ENCODE assay signal across 21 cellular contexts in genomic region chr12:65487679-65488078, GRCh38.
DNase-seq lines count a peak whose midpoint lies in the region; FAIRE-seq and TF ChIP-seq lines count a peak whose summit lies in the region.
"Had no signal": no experiment of that assay in that cellular context is flagged by ENCODE, and none has a peak within 500 bp of the region (broad histone marks: within the 10 kb centered on the region; RNA-seq: fewer than 3 reads in every experiment).

No MANE protein-coding gene starts in this region.

- TF ChIP-seq CTCF in epithelial cell of esophagus (IDR thresholded peaks at IDR 0.05; ENCODE audit: insufficient read depth, low read depth, low read length, missing control alignments) = no peak

- H3K4me3 ChIP-seq in epithelial cell of esophagus (ENCODE audit: low read length) = no peak overlapping the region

- FAIRE-seq in urothelium cell line (lab: Jason Lieb, UNC) = no peak

- DNase-seq in DMS53 (lab: John Stamatoyannopoulos, UW) (peak; percentile 25), DMS53 treated with DMSO at 0.1 percent for 48 hours (lab: John Stamatoyannopoulos, UW; ENCODE audit: unreplicated experiment) (no peak), LoVo (ENCODE audit: low spot score) (peak; percentile 39), epithelial cell of esophagus (ENCODE audit: low read depth) (peak; percentile 6), urothelium cell line (ENCODE audit: low spot score) (peak; percentile 26), DMS 273 treated with DMSO at 0.1 percent for 48 hours (lab: John Stamatoyannopoulos, UW) (no peak), NCI-H2107 treated with DMSO at 0.1 percent for 48 hours (lab: John Stamatoyannopoulos, UW; ENCODE audit: unreplicated experiment) (no peak), NCI-H1930 (lab: John Stamatoyannopoulos, UW) (no peak)
- DNase-seq: AML-193; C1 segment of cervical spinal cord; CD8-positive, alpha-beta T cell; DMS79; H9; KBM-7; NCI-H1105; NCI-H146; NCI-H2029 treated with DMSO at 0.1 percent for 48 hours; NCI-H2171 treated with DMSO at 0.1 percent for 48 hours; NCI-H446; NCI-H526; Right ventricle myocardium superior had no signal

Comparison
In these comparisons a context has a peak if more than half of its experiments do, and no peak if none do; other contexts are left out.
1. DNase-seq: peak in DMS53 (single experiment), LoVo (single experiment), epithelial cell of esophagus (single experiment) and urothelium cell line (single experiment); none in DMS53 treated with DMSO at 0.1 percent for 48 hours (single experiment), DMS 273 treated with DMSO at 0.1 percent for 48 hours (single experiment), NCI-H2107 treated with DMSO at 0.1 percent for 48 hours (single experiment) and NCI-H1930 (0 of 2).